Comparison of ENCODE assay signal across 9 cellular contexts in the genomic region with DNA sequence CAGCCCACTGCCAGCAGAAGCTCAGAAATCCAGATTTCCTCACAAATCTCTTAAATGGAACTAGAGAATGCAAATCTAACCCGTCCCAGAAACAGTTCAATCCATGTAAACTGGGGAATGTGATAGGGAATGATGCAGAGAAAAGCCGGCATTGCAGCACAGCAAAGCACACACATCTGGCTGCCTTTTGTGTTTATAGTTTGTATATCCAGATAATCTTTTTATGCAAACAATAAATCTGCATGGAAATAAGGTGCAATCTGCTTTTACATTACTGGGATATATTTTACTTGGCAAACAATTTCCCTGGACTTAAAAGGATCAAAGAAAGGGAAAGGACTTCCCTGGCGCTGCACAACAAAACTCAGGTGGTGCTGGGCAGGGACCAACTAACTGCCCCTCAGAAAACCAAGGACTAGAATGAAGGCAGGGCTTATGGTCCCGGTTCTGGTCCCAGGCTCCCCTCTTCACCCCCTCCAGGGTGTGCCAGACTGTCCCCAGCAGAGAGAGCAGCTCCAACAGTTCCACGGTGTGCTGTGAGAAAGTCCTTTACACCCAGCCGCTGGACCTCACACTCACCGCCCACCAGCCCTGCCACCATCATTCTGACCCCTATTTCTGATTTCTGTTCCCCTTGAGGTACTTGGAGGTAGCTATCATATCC. TPM values are rescaled to one million over a fixed set of nuclear protein-coding genes. Genes with fewer than 3 reads are reported as not detected.
DNase-seq lines count a peak whose midpoint lies in the region; ATAC-seq and TF ChIP-seq lines count a peak whose summit lies in the region.
"Had no signal": no experiment of that assay in that cellular context is flagged by ENCODE, and none has a peak within 500 bp of the region (broad histone marks: within the 10 kb centered on the region; RNA-seq: fewer than 3 reads in every experiment).

No MANE protein-coding gene starts in this region.

- DNase-seq in lung (ENCODE audit: low spot score) = no peak
- peak in 1 of 2 donors; percentile 67 for DNase-seq in suprapubic skin (ENCODE audit: low spot score in 2 of 2)
- no peak for DNase-seq in A172 (ENCODE audit: low spot score)
- no peak for DNase-seq in NCI-H2171 (lab: John Stamatoyannopoulos, UW)
- no peak for DNase-seq in COLO668 (lab: John Stamatoyannopoulos, UW; ENCODE audit: unreplicated experiment)

- H3K27ac Mint-ChIP-seq in IgD-negative memory B cell = peak overlapping the region; percentile 51 to 93 (median 93)
- H3K27ac Mint-ChIP-seq: activated CD8-positive, alpha-beta memory T cell treated with anti-CD3 and anti-CD28 coated beads, Interleukin-2, amount 10 ng/mL, durations not matched to agents 7 days and 5 days had no signal

- H3K4me3 Mint-ChIP-seq in IgD-negative memory B cell = peak overlapping the region; percentile 68 to 90 (median 76)
- H3K4me3 Mint-ChIP-seq: activated CD8-positive, alpha-beta memory T cell treated with anti-CD3 and anti-CD28 coated beads, Interleukin-2, amount 10 ng/mL, durations not matched to agents 7 days and 5 days had no signal

- TF ChIP-seq CTCF in lung (IDR thresholded peaks at IDR 0.05; ENCODE audit: control extremely low read depth, extremely low read depth) (no peak), suprapubic skin (IDR thresholded peaks at IDR 0.05) (no peak)

- WGBS in lung, 2 donors = 64 to 75% methylated on average over 7 of the region's 7 CpGs
- WGBS in suprapubic skin = 57% methylated on average over 7 of the region's 7 CpGs

- no peaks in the 10 kb centered on the region for H3K27me3 Mint-ChIP-seq in IgD-negative memory B cell

- H3K36me3 Mint-ChIP-seq in IgD-negative memory B cell = no peaks in the 10 kb centered on the region
- H3K36me3 Mint-ChIP-seq: activated CD8-positive, alpha-beta memory T cell treated with anti-CD3 and anti-CD28 coated beads, Interleukin-2, amount 10 ng/mL, durations not matched to agents 7 days and 5 days had no signal

- no peak for TF ChIP-seq EP300 in suprapubic skin (IDR thresholded peaks at IDR 0.05)

- H3K9me3 ChIP-seq in lung (ENCODE audit: control insufficient read depth in 2 of 2, insufficient read depth in 1 of 2, low read length in 1 of 2) (no peaks in the 10 kb centered on the region), suprapubic skin (no peaks in the 10 kb centered on the region)

- no peak overlapping the region for H3K4me3 ChIP-seq in lung
- H3K4me3 ChIP-seq in suprapubic skin = peak overlapping the region; percentile 97

- no peak for ATAC-seq in lung (ENCODE audit: insufficient read depth, low FRiP score)
- no peak for ATAC-seq in GM21723 (IDR thresholded peaks at IDR 0.05; ENCODE audit: unreplicated experiment)

- no peaks in the 10 kb centered on the region for H3K9me3 Mint-ChIP-seq in IgD-negative memory B cell

- peak overlapping the region; percentile 54 for H3K27ac ChIP-seq in cingulate gyrus (ENCODE audit: low read depth, low read length)
- peak overlapping the region; percentile 97 to 99 for H3K27ac ChIP-seq in lung (ENCODE audit: low read depth in 1 of 2, low read length in 1 of 2)
- peak overlapping the region; percentile 97 for H3K27ac ChIP-seq in suprapubic skin

- H3K4me1 Mint-ChIP-seq in IgD-negative memory B cell = peaks cover 41 to 59% (median 50%) of the 10 kb centered on the region in 3 donors

- TF ChIP-seq POLR2A in suprapubic skin (IDR thresholded peaks at IDR 0.05) = no peak

- H3K4me1 ChIP-seq in lung (ENCODE audit: control insufficient read depth in 2 of 2, insufficient read depth in 2 of 2, low read length in 2 of 2) (peaks cover 14 to 19% of the 10 kb centered on the region in 2 donors), suprapubic skin (peaks cover 77% of the 10 kb centered on the region)

- H3K27me3 ChIP-seq in lung (ENCODE audit: control insufficient read depth, insufficient read depth) (no peaks in the 10 kb centered on the region), suprapubic skin (no peaks in the 10 kb centered on the region)

- H3K36me3 ChIP-seq in lung (ENCODE audit: control insufficient read depth in 2 of 2, insufficient read depth in 2 of 2, low read length in 2 of 2) = peaks cover 0 to 6% of the 10 kb centered on the region in 2 donors
- no peaks in the 10 kb centered on the region for H3K36me3 ChIP-seq in suprapubic skin

RNA-seq across cellular contexts. Expression of gene PXDC1, which starts 2.7 kb away (rescaled TPM):
- polyA plus RNA-seq in IgD-negative memory B cell (9.5 TPM), lung (10 to 100 TPM; 37.1 to 53.8 TPM)
- total RNA-seq in lung (10 to 100 TPM; 21.0 to 49.5 TPM), suprapubic skin (100 to 1,000 TPM in 1 of 4 donors, 10 to 100 TPM in 3; 63.1 to 108 (median 68.5) TPM)
- 38.6 and 50.8 TPM in 2 replicates for total RNA-seq in A172 (2014; rRNA removed; shearing (Covaris generic))
